Comparison of ENCODE assay signal across 1 cellular context in genomic region chr1:32221581-32221979, GRCh38.
TF ChIP-seq lines count a peak whose summit lies in the region.

No MANE protein-coding gene starts in this region.

TF ChIP-seq in HepG2, 621 proteins besides CTCF, POLR2A, EP300 and RAD21:
- TF ChIP-seq RARG (CRISPR knock-in tag; IDR thresholded peaks at IDR 0.05; ENCODE audit: low read depth) (no peak), SP2 (CRISPR knock-in tag; IDR thresholded peaks at IDR 0.05) (no peak)
- TF ChIP-seq, protein P1, sequence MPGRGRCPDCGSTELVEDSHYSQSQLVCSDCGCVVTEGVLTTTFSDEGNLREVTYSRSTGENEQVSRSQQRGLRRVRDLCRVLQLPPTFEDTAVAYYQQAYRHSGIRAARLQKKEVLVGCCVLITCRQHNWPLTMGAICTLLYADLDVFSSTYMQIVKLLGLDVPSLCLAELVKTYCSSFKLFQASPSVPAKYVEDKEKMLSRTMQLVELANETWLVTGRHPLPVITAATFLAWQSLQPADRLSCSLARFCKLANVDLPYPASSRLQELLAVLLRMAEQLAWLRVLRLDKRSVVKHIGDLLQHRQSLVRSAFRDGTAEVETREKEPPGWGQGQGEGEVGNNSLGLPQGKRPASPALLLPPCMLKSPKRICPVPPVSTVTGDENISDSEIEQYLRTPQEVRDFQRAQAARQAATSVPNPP (CRISPR knock-in tag; IDR thresholded peaks at IDR 0.05), result 0 out of 2 replicates have a peak, but pooled peaks have one; percentile 28
- TF ChIP-seq, protein P2, sequence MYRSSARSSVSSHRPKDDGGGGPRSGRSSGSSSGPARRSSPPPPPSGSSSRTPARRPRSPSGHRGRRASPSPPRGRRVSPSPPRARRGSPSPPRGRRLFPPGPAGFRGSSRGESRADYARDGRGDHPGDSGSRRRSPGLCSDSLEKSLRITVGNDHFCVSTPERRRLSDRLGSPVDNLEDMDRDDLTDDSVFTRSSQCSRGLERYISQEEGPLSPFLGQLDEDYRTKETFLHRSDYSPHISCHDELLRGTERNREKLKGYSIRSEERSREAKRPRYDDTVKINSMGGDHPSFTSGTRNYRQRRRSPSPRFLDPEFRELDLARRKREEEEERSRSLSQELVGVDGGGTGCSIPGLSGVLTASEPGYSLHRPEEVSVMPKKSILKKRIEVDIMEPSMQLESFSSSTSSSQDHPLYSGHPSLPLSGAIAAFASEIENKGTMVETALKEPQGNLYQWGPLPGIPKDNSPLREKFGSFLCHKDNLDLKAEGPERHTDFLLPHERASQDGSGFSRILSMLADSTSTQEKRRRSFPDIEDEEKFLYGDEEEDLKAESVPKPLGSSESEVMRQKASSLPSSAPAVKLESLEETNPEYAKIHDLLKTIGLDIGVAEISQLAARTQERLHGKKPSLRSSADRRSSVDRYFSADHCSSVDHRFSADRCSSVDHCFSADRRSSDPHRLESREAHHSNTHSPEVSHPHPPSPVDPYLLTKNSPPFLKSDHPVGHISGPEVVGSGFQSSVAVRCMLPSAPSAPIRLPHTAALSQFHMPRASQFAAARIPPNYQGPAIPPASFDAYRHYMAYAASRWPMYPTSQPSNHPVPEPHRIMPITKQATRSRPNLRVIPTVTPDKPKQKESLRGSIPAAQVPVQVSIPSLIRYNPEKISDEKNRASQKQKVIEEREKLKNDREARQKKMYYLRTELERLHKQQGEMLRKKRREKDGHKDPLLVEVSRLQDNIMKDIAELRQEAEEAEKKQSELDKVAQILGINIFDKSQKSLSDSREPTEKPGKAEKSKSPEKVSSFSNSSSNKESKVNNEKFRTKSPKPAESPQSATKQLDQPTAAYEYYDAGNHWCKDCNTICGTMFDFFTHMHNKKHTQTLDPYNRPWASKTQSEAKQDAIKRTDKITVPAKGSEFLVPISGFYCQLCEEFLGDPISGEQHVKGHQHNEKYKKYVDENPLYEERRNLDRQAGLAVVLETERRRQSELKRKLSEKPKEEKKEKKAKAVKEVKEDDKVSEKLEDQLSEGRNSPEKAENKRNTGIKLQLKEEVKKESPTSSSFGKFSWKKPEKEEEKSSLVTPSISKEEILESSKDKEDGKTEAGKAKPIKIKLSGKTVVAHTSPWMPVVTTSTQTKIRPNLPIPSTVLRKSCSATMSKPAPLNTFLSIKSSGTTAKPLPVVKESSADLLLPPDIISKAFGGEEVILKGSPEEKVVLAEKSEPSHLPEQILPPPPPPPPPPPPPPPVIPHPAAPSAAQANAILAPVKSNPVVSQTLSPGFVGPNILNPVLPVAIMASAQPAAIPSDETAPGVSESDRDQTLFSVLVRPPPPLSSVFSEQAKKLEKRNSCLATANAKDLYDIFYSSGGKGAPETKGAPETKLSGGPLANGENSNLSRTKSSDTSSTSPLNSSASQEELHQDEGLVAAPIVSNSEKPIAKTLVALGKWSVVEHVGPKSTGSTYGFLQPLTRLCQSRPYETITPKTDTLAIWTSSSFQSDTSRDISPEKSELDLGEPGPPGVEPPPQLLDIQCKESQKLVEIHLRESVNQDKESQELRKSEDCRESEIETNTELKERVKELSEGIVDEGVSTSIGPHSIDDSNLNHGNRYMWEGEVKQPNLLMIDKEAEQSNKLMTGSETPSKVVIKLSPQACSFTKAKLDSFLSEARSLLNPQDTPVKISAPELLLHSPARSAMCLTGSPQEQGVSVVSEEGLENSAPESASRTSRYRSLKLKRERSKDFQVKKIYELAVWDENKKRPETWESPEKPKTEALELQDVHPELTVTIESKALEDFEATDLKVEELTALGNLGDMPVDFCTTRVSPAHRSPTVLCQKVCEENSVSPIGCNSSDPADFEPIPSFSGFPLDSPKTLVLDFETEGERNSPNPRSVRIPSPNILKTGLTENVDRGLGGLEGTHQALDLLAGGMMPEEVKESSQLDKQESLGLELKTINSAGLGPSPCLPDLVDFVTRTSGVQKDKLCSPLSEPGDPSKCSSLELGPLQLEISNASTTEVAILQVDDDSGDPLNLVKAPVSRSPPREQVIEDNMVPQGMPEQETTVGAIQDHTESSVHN (CRISPR knock-in tag; IDR thresholded peaks at IDR 0.05), result no peak
- TF ChIP-seq, protein P3, sequence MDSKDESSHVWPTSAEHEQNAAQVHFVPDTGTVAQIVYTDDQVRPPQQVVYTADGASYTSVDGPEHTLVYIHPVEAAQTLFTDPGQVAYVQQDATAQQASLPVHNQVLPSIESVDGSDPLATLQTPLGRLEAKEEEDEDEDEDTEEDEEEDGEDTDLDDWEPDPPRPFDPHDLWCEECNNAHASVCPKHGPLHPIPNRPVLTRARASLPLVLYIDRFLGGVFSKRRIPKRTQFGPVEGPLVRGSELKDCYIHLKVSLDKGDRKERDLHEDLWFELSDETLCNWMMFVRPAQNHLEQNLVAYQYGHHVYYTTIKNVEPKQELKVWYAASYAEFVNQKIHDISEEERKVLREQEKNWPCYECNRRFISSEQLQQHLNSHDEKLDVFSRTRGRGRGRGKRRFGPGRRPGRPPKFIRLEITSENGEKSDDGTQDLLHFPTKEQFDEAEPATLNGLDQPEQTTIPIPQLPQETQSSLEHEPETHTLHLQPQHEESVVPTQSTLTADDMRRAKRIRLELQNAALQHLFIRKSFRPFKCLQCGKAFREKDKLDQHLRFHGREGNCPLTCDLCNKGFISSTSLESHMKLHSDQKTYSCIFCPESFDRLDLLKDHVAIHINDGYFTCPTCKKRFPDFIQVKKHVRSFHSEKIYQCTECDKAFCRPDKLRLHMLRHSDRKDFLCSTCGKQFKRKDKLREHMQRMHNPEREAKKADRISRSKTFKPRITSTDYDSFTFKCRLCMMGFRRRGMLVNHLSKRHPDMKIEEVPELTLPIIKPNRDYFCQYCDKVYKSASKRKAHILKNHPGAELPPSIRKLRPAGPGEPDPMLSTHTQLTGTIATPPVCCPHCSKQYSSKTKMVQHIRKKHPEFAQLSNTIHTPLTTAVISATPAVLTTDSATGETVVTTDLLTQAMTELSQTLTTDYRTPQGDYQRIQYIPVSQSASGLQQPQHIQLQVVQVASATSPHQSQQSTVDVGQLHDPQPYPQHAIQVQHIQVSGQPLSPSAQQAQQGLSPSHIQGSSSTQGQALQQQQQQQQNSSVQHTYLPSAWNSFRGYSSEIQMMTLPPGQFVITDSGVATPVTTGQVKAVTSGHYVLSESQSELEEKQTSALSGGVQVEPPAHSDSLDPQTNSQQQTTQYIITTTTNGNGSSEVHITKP (CRISPR knock-in tag; IDR thresholded peaks at IDR 0.05; ENCODE audit: low read depth), result 0 out of 2 replicates have a peak, but pooled peaks have one; percentile 0
